ENCODE assay signal across 1 cellular context in genomic region chr11:68008381-68009337, GRCh38.
TF ChIP-seq lines count a peak whose summit lies in the region.

No MANE protein-coding gene starts in this region.

TF ChIP-seq in GM23338, 12 proteins besides CTCF, POLR2A, EP300 and RAD21 (continued from another document):
- TF ChIP-seq REST (IDR thresholded peaks at IDR 0.05; ENCODE audit: unreplicated experiment) (no peak), ZNF331 (CRISPR knock-in tag; IDR thresholded peaks at IDR 0.05; ENCODE audit: low read depth) (no peak), ZNF462 (CRISPR knock-in tag; IDR thresholded peaks at IDR 0.05) (no peak), JUNB (IDR thresholded peaks at IDR 0.05; ENCODE audit: unreplicated experiment) (no peak), EZH2 (IDR thresholded peaks at IDR 0.05; ENCODE audit: low read depth, unreplicated experiment) (no peak), ZNF114 (CRISPR knock-in tag; IDR thresholded peaks at IDR 0.05) (no peak), EZH2phosphoT487 (IDR thresholded peaks at IDR 0.05; ENCODE audit: unreplicated experiment) (no peak), NANOG (IDR thresholded peaks at IDR 0.05; ENCODE audit: borderline replicate concordance) (no peak), CREB1 (CRISPR knock-in tag; IDR thresholded peaks at IDR 0.05; ENCODE audit: low read depth) (no peak)
- TF ChIP-seq, protein P1, sequence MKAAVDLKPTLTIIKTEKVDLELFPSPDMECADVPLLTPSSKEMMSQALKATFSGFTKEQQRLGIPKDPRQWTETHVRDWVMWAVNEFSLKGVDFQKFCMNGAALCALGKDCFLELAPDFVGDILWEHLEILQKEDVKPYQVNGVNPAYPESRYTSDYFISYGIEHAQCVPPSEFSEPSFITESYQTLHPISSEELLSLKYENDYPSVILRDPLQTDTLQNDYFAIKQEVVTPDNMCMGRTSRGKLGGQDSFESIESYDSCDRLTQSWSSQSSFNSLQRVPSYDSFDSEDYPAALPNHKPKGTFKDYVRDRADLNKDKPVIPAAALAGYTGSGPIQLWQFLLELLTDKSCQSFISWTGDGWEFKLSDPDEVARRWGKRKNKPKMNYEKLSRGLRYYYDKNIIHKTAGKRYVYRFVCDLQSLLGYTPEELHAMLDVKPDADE (IDR thresholded peaks at IDR 0.05) = no peak
